Comparison of ENCODE assay signal across 8 cellular contexts in genomic region chr16:69311533-69312388, GRCh38. TPM values are rescaled to one million over a fixed set of nuclear protein-coding genes. Genes with fewer than 3 reads are reported as not detected.
DNase-seq lines count a peak whose midpoint lies in the region; ATAC-seq and TF ChIP-seq lines count a peak whose summit lies in the region.

No MANE protein-coding gene starts in this region.

- peak overlapping the region; percentile 74 to 95 (median 94) for H3K27ac Mint-ChIP-seq in CD4-positive, CD25-positive, alpha-beta regulatory T cell

- peaks cover 28% of the 10 kb centered on the region for H3K36me3 ChIP-seq in CD4-positive, CD25-positive, alpha-beta regulatory T cell (ENCODE audit: control insufficient read depth, insufficient read depth, low read length)
- H3K36me3 ChIP-seq in brain microvascular endothelial cell (replicated peaks) (peaks cover 17% of the 10 kb centered on the region), kidney epithelial cell (ENCODE audit: control insufficient read depth, insufficient read depth, low read length) (peaks cover 5% of the 10 kb centered on the region)

- H3K27me3 ChIP-seq in CD4-positive, CD25-positive, alpha-beta regulatory T cell (ENCODE audit: control insufficient read depth, insufficient read depth, low read length): no peaks in the 10 kb centered on the region
- no peaks in the 10 kb centered on the region for H3K27me3 ChIP-seq in brain microvascular endothelial cell (replicated peaks)
- no peaks in the 10 kb centered on the region for H3K27me3 ChIP-seq in kidney epithelial cell (ENCODE audit: control insufficient read depth, insufficient read depth, low read length)

- H3K4me1 Mint-ChIP-seq in CD4-positive, CD25-positive, alpha-beta regulatory T cell: peaks cover 8 to 40% (median 22%) of the 10 kb centered on the region in 4 donors

- DNase-seq in CD4-positive, CD25-positive, alpha-beta regulatory T cell: peak in 2 of 3 donors; percentile 21 to 61
- DNase-seq in SK-N-DZ (ENCODE audit: low spot score) (peak; percentile 56), brain microvascular endothelial cell (no peak), kidney epithelial cell (ENCODE audit: low read depth) (no peak), inferior parietal cortex (ENCODE audit: extremely low spot score) (no peak)
- peak; percentile 29 for DNase-seq in stimulated activated CD4-positive, alpha-beta T cell treated with anti-CD3 and anti-CD28 coated beads, Interleukin-4, amount 100 ng/mL, for 24 hours

- H3K4me1 ChIP-seq in CD4-positive, CD25-positive, alpha-beta regulatory T cell (ENCODE audit: control insufficient read depth, insufficient read depth, low read length, poor library complexity, severe bottlenecking): peaks cover 23% of the 10 kb centered on the region

- H3K27ac ChIP-seq in CD4-positive, CD25-positive, alpha-beta regulatory T cell (ENCODE audit: insufficient read depth, low read length, poor library complexity, severe bottlenecking): peak overlapping the region; percentile 75
- peak overlapping the region; percentile 48 for H3K27ac ChIP-seq in brain microvascular endothelial cell

- H3K36me3 Mint-ChIP-seq in CD4-positive, CD25-positive, alpha-beta regulatory T cell: peaks cover 9% of the 10 kb centered on the region

- H3K4me3 Mint-ChIP-seq in CD4-positive, CD25-positive, alpha-beta regulatory T cell: peak overlapping the region; percentile 90 to 99 (median 98)

- H3K9me3 ChIP-seq in CD4-positive, CD25-positive, alpha-beta regulatory T cell (ENCODE audit: control insufficient read depth in 2 of 2, low read length in 2 of 2): no peaks in the 10 kb centered on the region

- no peaks in the 10 kb centered on the region for H3K27me3 Mint-ChIP-seq in CD4-positive, CD25-positive, alpha-beta regulatory T cell

- H3K9me3 Mint-ChIP-seq in CD4-positive, CD25-positive, alpha-beta regulatory T cell: peaks cover 0 to 2% (median 0%) of the 10 kb centered on the region in 7 donors

- peak; percentile 15 to 27 for ATAC-seq in CD4-positive, CD25-positive, alpha-beta regulatory T cell (ENCODE audit: low read depth in 2 of 2)
- ATAC-seq in GM19043 (IDR thresholded peaks at IDR 0.05; ENCODE audit: low read depth, unreplicated experiment) (peak; percentile 25), HG03135 (IDR thresholded peaks at IDR 0.05; ENCODE audit: unreplicated experiment) (peak; percentile 49)

- TF ChIP-seq CTCF in brain microvascular endothelial cell (IDR thresholded peaks at IDR 0.05; ENCODE audit: low read depth, low read length, missing control alignments) (peak; percentile 24), kidney epithelial cell (IDR thresholded peaks at IDR 0.05; ENCODE audit: insufficient read depth, low read length, poor library complexity, severe bottlenecking) (peak; percentile 31)

- H3K4me3 ChIP-seq in CD4-positive, CD25-positive, alpha-beta regulatory T cell (ENCODE audit: low read depth, low read length): peak overlapping the region; percentile 83
- H3K4me3 ChIP-seq in brain microvascular endothelial cell (ENCODE audit: low read depth, low read length) (peak overlapping the region; percentile 85), kidney epithelial cell (ENCODE audit: low read depth, low read length) (peak overlapping the region; percentile 91)

- in situ Hi-C loops in brain microvascular endothelial cell (cut with HindIII; ENCODE audit: low pct_ligation_motif_present, low sequenced_read_pairs): no loop called here

RNA-seq across cellular contexts. Expression of gene VPS4A, which starts 0.6 kb away (rescaled TPM):
- 48.0 TPM for total RNA-seq in CD4-positive, CD25-positive, alpha-beta regulatory T cell
- 10 to 100 TPM; 26.8 to 35.2 (median 34.4) TPM for polyA plus RNA-seq in CD4-positive, CD25-positive, alpha-beta regulatory T cell
- polyA plus RNA-seq in SK-N-DZ (2014; cell fraction: cytosol; rRNA removed): 39.3 and 42.1 TPM in 2 replicates
- polyA plus RNA-seq in SK-N-DZ (2014; cell fraction: nucleus; rRNA removed): 54.8 and 71.4 TPM in 2 replicates
- total RNA-seq in kidney epithelial cell: 38.1 and 42.2 TPM in 2 replicates

RNA-seq across cellular contexts. Expression of gene PDF, which starts 18.6 kb away (rescaled TPM):
- total RNA-seq in CD4-positive, CD25-positive, alpha-beta regulatory T cell: 4.9 TPM
- polyA plus RNA-seq in CD4-positive, CD25-positive, alpha-beta regulatory T cell: 10 to 100 TPM in 2 of 4 donors, 1 to 10 TPM in 2; 8.7 to 15.7 (median 10.0) TPM
- 25.4 and 26.0 TPM in 2 replicates for polyA plus RNA-seq in SK-N-DZ (2014; cell fraction: cytosol; rRNA removed)
- 21.8 and 58.7 TPM in 2 replicates for polyA plus RNA-seq in SK-N-DZ (2014; cell fraction: nucleus; rRNA removed)
- 28.7 and 32.3 TPM in 2 replicates for total RNA-seq in kidney epithelial cell

RNA-seq across cellular contexts. Expression of gene COG8, which starts 27.6 kb away (rescaled TPM):
- total RNA-seq in CD4-positive, CD25-positive, alpha-beta regulatory T cell: 23.2 TPM
- polyA plus RNA-seq in CD4-positive, CD25-positive, alpha-beta regulatory T cell: 10 to 100 TPM; 34.0 to 39.0 (median 36.8) TPM
- 63.1 and 71.4 TPM in 2 replicates for polyA plus RNA-seq in SK-N-DZ (2014; cell fraction: cytosol; rRNA removed)
- 57.0 and 77.8 TPM in 2 replicates for polyA plus RNA-seq in SK-N-DZ (2014; cell fraction: nucleus; rRNA removed)
- 44.8 and 68.0 TPM in 2 replicates for total RNA-seq in kidney epithelial cell

RNA-seq across cellular contexts. Expression of gene NIP7, which starts 27.8 kb away (rescaled TPM):
- total RNA-seq in CD4-positive, CD25-positive, alpha-beta regulatory T cell: 31.4 TPM
- 10 to 100 TPM; 22.2 to 30.6 (median 23.7) TPM for polyA plus RNA-seq in CD4-positive, CD25-positive, alpha-beta regulatory T cell
- 35.7 and 37.1 TPM in 2 replicates for polyA plus RNA-seq in SK-N-DZ (2014; cell fraction: cytosol; rRNA removed)
- polyA plus RNA-seq in SK-N-DZ (2014; cell fraction: nucleus; rRNA removed): 18.7 and 18.8 TPM in 2 replicates
- total RNA-seq in kidney epithelial cell: 26.5 and 26.6 TPM in 2 replicates

RNA-seq across cellular contexts. Expression of gene TMED6, which starts 39.8 kb away (rescaled TPM):
- 1.8 TPM for total RNA-seq in CD4-positive, CD25-positive, alpha-beta regulatory T cell
- under 1 TPM in 2 of 4 donors, not detected in 2; 0.20 to 0.26 TPM for polyA plus RNA-seq in CD4-positive, CD25-positive, alpha-beta regulatory T cell
- 0.76 TPM in 1 of 2 replicates, not detected in the other for polyA plus RNA-seq in SK-N-DZ (2014; cell fraction: cytosol; rRNA removed)
- polyA plus RNA-seq in SK-N-DZ (2014; cell fraction: nucleus; rRNA removed): not detected in 2 replicates
- not detected in 2 replicates for total RNA-seq in kidney epithelial cell

Comparison
In these comparisons a context has a peak if more than half of its experiments do, and no peak if none do; other contexts are left out.
1. DNase-seq: peak in CD4-positive, CD25-positive, alpha-beta regulatory T cell (2 of 3), SK-N-DZ (single experiment) and stimulated activated CD4-positive, alpha-beta T cell treated with anti-CD3 and anti-CD28 coated beads, Interleukin-4, amount 100 ng/mL, for 24 hours (single experiment); none in brain microvascular endothelial cell (single experiment), kidney epithelial cell (single experiment) and inferior parietal cortex (single experiment).
2. Peak in every context shown above with its lines, with median percentiles within 50 percentile points of each other: ATAC-seq and H3K4me3 ChIP-seq.